18 cellular contexts compared by ENCODE assay signal in the genomic region with DNA sequence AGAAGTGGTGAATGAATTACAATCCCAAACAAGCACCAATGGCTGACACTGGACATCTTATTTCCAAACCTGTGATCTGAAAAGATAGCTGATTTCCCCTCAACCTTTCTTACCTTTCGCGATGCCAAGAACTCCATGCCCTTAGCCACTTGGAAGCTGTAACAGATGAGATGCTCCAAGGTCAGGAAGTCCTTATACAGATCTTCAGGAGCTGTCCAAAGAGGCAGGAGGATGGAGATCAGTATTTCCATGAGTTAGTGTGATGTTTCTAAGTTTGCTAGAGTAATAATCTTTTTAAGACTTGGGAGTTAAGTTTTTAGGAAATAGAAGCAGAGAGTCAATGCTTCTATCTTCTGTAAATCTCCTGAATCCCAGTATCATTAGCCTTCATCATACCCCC. TPM values are rescaled to one million over a fixed set of nuclear protein-coding genes. Genes with fewer than 3 reads are reported as not detected.
DNase-seq lines count a peak whose midpoint lies in the region; ATAC-seq, FAIRE-seq and TF ChIP-seq lines count a peak whose summit lies in the region.
"Had no signal": no experiment of that assay in that cellular context is flagged by ENCODE, and none has a peak within 500 bp of the region (broad histone marks: within the 10 kb centered on the region; RNA-seq: fewer than 3 reads in every experiment).

No MANE protein-coding gene starts in this region.

- no peak overlapping the region for H3K18ac ChIP-seq in H1 (ENCODE audit: extremely low read depth, low read length)

- H3K27ac ChIP-seq in BLaER1, result no peak overlapping the region
- no peak overlapping the region; a peak in 1 of 22 replicates for H3K27ac ChIP-seq in BLaER1 treated with 17β-estradiol and CSF1 and Interleukin-3, amounts not matched to agents 10 nM and 100 nM
- H3K27ac ChIP-seq in H1 (ENCODE audit: low read depth, low read length), result no peak overlapping the region
- peak overlapping the region; percentile 6 for H3K27ac ChIP-seq in mesodermal cell (ENCODE audit: low read depth, low read length, severe bottlenecking)
- no peak overlapping the region for H3K27ac ChIP-seq in foreskin keratinocyte

- H3K27me3 ChIP-seq in BLaER1, result no peaks in the 10 kb centered on the region
- H3K27me3 ChIP-seq in BLaER1 treated with 17β-estradiol and CSF1 and Interleukin-3, amounts not matched to agents 10 nM and 100 nM, result no peaks in the 10 kb centered on the region
- no peaks in the 10 kb centered on the region for H3K27me3 ChIP-seq in H1 (replicated peaks in 1 of 4; ENCODE audit: control insufficient read depth in 3 of 4, extremely low read depth in 1 of 4, insufficient read depth in 3 of 4, low read length in 3 of 4)
- no peaks in the 10 kb centered on the region for H3K27me3 ChIP-seq in foreskin keratinocyte

- H2BK120ac ChIP-seq in H1 (replicated peaks; ENCODE audit: low read depth, low read length), result no peak overlapping the region

- H3K36me3 ChIP-seq in BLaER1, result no peaks in the 10 kb centered on the region
- no peaks in the 10 kb centered on the region for H3K36me3 ChIP-seq in BLaER1 treated with 17β-estradiol and CSF1 and Interleukin-3, amounts not matched to agents 10 nM and 100 nM
- H3K36me3 ChIP-seq in H1 (ENCODE audit: control insufficient read depth in 2 of 4, insufficient read depth in 4 of 4, low read length in 3 of 4), result peaks cover 44 to 94% (median 88%) of the 10 kb centered on the region in 4 experiments
- H3K36me3 ChIP-seq in mesodermal cell (ENCODE audit: control insufficient read depth, insufficient read depth, low read length), result peaks cover 94% of the 10 kb centered on the region

- H3K9ac ChIP-seq in BLaER1, result no peak overlapping the region
- H3K9ac ChIP-seq in BLaER1 treated with 17β-estradiol and CSF1 and Interleukin-3, amounts not matched to agents 10 nM and 100 nM, result no peak overlapping the region
- no peak overlapping the region for H3K9ac ChIP-seq in H1 (replicated peaks in 1 of 4; ENCODE audit: extremely low read depth in 1 of 4, low read depth in 3 of 4, low read length in 3 of 4)

- no peak overlapping the region for H2AK5ac ChIP-seq in H1 (ENCODE audit: low read depth, low read length)

- H4K91ac ChIP-seq in H1 (replicated peaks; ENCODE audit: insufficient read length, low read length), result no peak overlapping the region

- H3K79me2 ChIP-seq in H1 (ENCODE audit: control insufficient read depth in 1 of 2, insufficient read depth in 2 of 2, low read length in 2 of 2), result no peaks in the 10 kb centered on the region

- H2BK15ac ChIP-seq in H1 (ENCODE audit: low read length), result no peak overlapping the region

- TF ChIP-seq CTCF in H1 (IDR thresholded peaks at IDR 0.05; ENCODE audit: control extremely low read depth in 1 of 3, insufficient read depth in 1 of 3, low read depth in 1 of 3, low read length in 3 of 3), result no peak
- no peak for TF ChIP-seq CTCF in foreskin keratinocyte (conservative IDR thresholded peaks at IDR 0.05)

- H4K20me1 ChIP-seq in BLaER1 (no peaks in the 10 kb centered on the region), H1 (replicated peaks in 1 of 2; ENCODE audit: control insufficient read depth in 1 of 2, insufficient read depth in 2 of 2, low read length in 2 of 2) (no peaks in the 10 kb centered on the region)
- no peaks in the 10 kb centered on the region for H4K20me1 ChIP-seq in BLaER1 treated with 17β-estradiol and CSF1 and Interleukin-3, amounts not matched to agents 10 nM and 100 nM

- no peaks in the 10 kb centered on the region for H3K9me3 ChIP-seq in BLaER1
- H3K9me3 ChIP-seq in BLaER1 treated with 17β-estradiol and CSF1 and Interleukin-3, amounts not matched to agents 10 nM and 100 nM (replicated peaks in 1 of 11), result no peaks in the 10 kb centered on the region
- H3K9me3 ChIP-seq in H1 (ENCODE audit: insufficient read depth in 2 of 2, low read depth in 1 of 2, low read length in 1 of 2), result no peaks in the 10 kb centered on the region
- H3K9me3 ChIP-seq in mesodermal cell (ENCODE audit: control insufficient read depth, low read length), result no peaks in the 10 kb centered on the region

- no peak overlapping the region for H3K14ac ChIP-seq in H1 (ENCODE audit: insufficient read length)

- POLR2A ChIA-PET in H1 (lab: Charles Lee; ENCODE audit: partially characterized antibody), result interaction anchor here (0.5 to 1.7 kb wide), 2 partner anchors 12 to 384 kb away, joined by 3 to 6 read pairs; no protein-coding TSS in a partner anchor

- no peak for TF ChIP-seq RAD21 in H1 (IDR thresholded peaks at IDR 0.05 in 1 of 2, conservative IDR thresholded peaks at IDR 0.05 in 1 of 2; ENCODE audit: low read depth in 2 of 2, low read length in 2 of 2)

- no peak overlapping the region for H2BK5ac ChIP-seq in H1 (ENCODE audit: low read depth, low read length)

- H3K4me1 ChIP-seq in BLaER1, result peaks cover 88% of the 10 kb centered on the region
- peaks cover 0 to 85% (median 55%) of the 10 kb centered on the region in 10 experiments; a peak in 16 of 20 replicates for H3K4me1 ChIP-seq in BLaER1 treated with 17β-estradiol and CSF1 and Interleukin-3, amounts not matched to agents 10 nM and 100 nM
- peaks cover 0 to 3% (median under 1%) of the 10 kb centered on the region in 4 experiments; a peak in 2 of 7 replicates for H3K4me1 ChIP-seq in H1 (replicated peaks in 1 of 4; ENCODE audit: control insufficient read depth in 3 of 4, insufficient read depth in 4 of 4, low read length in 3 of 4)
- peaks cover 6% of the 10 kb centered on the region for H3K4me1 ChIP-seq in mesodermal cell (ENCODE audit: control insufficient read depth, insufficient read depth, low read length, poor library complexity, severe bottlenecking)
- H3K4me1 ChIP-seq in foreskin keratinocyte, result no peaks in the 10 kb centered on the region

- DNase-seq in H1 (ENCODE audit: low read depth in 1 of 2, low spot score in 2 of 2) (no peak), foreskin keratinocyte (no peak)
- DNase-seq: Calu3; CD4-positive, alpha-beta memory T cell; COR-L47; GF-D8; GOT3; H9 had no signal

- no peak overlapping the region for H2AFZ ChIP-seq in H1 (ENCODE audit: low read length)

- H4K5ac ChIP-seq in H1 (ENCODE audit: insufficient read length, low read depth, low read length), result no peak overlapping the region

- no peak overlapping the region for H3K56ac ChIP-seq in H1 (replicated peaks; ENCODE audit: insufficient read length, low read depth, low read length)

- H3K4me3 ChIP-seq in BLaER1 (no peak overlapping the region), H1 (ENCODE audit: extremely low read depth in 1 of 4, insufficient read depth in 2 of 4, low read depth in 3 of 4, low read length in 4 of 4) (no peak overlapping the region), mesodermal cell (ENCODE audit: extremely low read depth, insufficient read depth, low read length, poor library complexity, severe bottlenecking) (no peak overlapping the region)
- no peak overlapping the region for H3K4me3 ChIP-seq in BLaER1 treated with 17β-estradiol and CSF1 and Interleukin-3, amounts not matched to agents 10 nM and 100 nM

- TF ChIP-seq POLR2A in H1 (IDR thresholded peaks at IDR 0.05; ENCODE audit: control extremely low read depth in 1 of 2, low read depth in 2 of 2, low read length in 2 of 2), result no peak

- no peak overlapping the region for H2BK12ac ChIP-seq in H1 (ENCODE audit: low read depth, low read length)

- TF ChIP-seq EP300 in H1 (IDR thresholded peaks at IDR 0.05; ENCODE audit: borderline replicate concordance in 1 of 2, low read depth in 2 of 2, low read length in 2 of 2), result no peak

- H3K4me2 ChIP-seq in BLaER1 (peak overlapping the region; percentile 60), H1 (ENCODE audit: insufficient read depth in 1 of 2, low read depth in 2 of 2, low read length in 2 of 2) (no peak overlapping the region)
- H3K4me2 ChIP-seq in BLaER1 treated with 17β-estradiol and CSF1 and Interleukin-3, amounts not matched to agents 10 nM and 100 nM, result peak overlapping the region in 8 of 11 experiments; percentile 21 to 80 (median 56); a peak in 14 of 22 replicates

- no peak overlapping the region for H2BK20ac ChIP-seq in H1 (ENCODE audit: low read length)

- WGBS in H1 (ENCODE audit: extremely low coverage in 1 of 2, insufficient coverage in 1 of 2, insufficient read length in 1 of 2, insufficient replicate concordance in 2 of 2, low coverage in 1 of 2, low lambda C conversion rate in 2 of 2, missing lambda C conversion rate in 1 of 2), 2 experiments, result 88% methylated on average over 2 of the region's 2 CpGs; no CpG with 5 or more reads in 1 of the 2 experiments
- WGBS in mesodermal cell (ENCODE audit: insufficient coverage in 2 of 2), 2 experiments, result 90 to 94% methylated on average over 2 of the region's 2 CpGs

- no peak overlapping the region for H3K4ac ChIP-seq in H1 (replicated peaks; ENCODE audit: insufficient read length, low read depth, low read length)

- no peaks in the 10 kb centered on the region for H3K23me2 ChIP-seq in H1 (ENCODE audit: low read depth, low read length)

- H3K23ac ChIP-seq in H1 (ENCODE audit: insufficient read length), result no peak overlapping the region

- FAIRE-seq in H1 (lab: Jason Lieb, UNC), result peak; percentile 7
- FAIRE-seq: GM12891, GM18507 had no signal

- no peak overlapping the region for H4K8ac ChIP-seq in H1 (ENCODE audit: extremely low read depth, insufficient read depth, low read length)

- H3K79me1 ChIP-seq in H1 (ENCODE audit: low read depth, low read length), result no peaks in the 10 kb centered on the region

- no peak for ATAC-seq in foreskin keratinocyte
- no peak for ATAC-seq in GM19395 (IDR thresholded peaks at IDR 0.05; ENCODE audit: unreplicated experiment)
- ATAC-seq: HCT116 had no signal

- CTCF ChIA-PET in H1 (lab: Charles Lee; ENCODE audit: partially characterized antibody), result interaction anchor here (0.8 to 1.6 kb wide), 4 partner anchors 84 to 229 kb away, joined by 3 to 5 read pairs (median 4); no protein-coding TSS in a partner anchor

TF ChIP-seq in H1, 55 proteins besides CTCF, POLR2A, EP300 and RAD21 (continues in another document):
- TF ChIP-seq CEBPB (IDR thresholded peaks at IDR 0.05; ENCODE audit: low read depth, low read length) (no peak), NRF1 (IDR thresholded peaks at IDR 0.05; ENCODE audit: low read depth, low read length) (no peak), EZH2 (IDR thresholded peaks at IDR 0.05; ENCODE audit: low read depth, low read length, severe bottlenecking) (no peak), JUN (IDR thresholded peaks at IDR 0.05; ENCODE audit: low read depth, low read length) (no peak)

RNA-seq across cellular contexts. Expression of gene KDR, which starts 32.9 kb away (rescaled TPM):
- total RNA-seq in H1 (2021; fragmentation: NEBNext Ultra II Directional; extraction: Animal tissue kit (Norgen Biotek cat#: 25700)), result 98.1 and 106 TPM in 2 replicates
- polyA plus RNA-seq in H1 (2011; rRNA removed) (29.1 and 69.3 TPM in 2 replicates), foreskin keratinocyte (not detected in 2 replicates)
- polyA plus RNA-seq in H1 (2011; cell fraction: cytosol; rRNA removed), result 48.9 TPM
- 50.2 TPM for polyA plus RNA-seq in H1 (2011; cell fraction: nucleus; rRNA removed)
- polyA plus RNA-seq in H1 (2012, experiment 1 of 2), result 94.9 to 122 TPM (median 103 TPM) in 4 replicates
- polyA plus RNA-seq in H1 (2012, experiment 2 of 2), result 6.2 TPM
- 212 TPM for polyA plus RNA-seq in H1 (2013, experiment 1 of 2)
- polyA plus RNA-seq in H1 (2013, experiment 2 of 2), result 178 TPM
- polyA minus RNA-seq in H1 (2011; rRNA and poly(A)+ RNA removed), result 140 and 291 TPM in 2 replicates
- polyA minus RNA-seq in H1 (2011; cell fraction: cytosol; rRNA and poly(A)+ RNA removed), result 70.8 TPM
- polyA minus RNA-seq in H1 (2011; cell fraction: nucleus; rRNA and poly(A)+ RNA removed), result 87.0 TPM
- polyA plus RNA-seq in mesodermal cell (2013, experiment 1 of 2), result 365 TPM
- 313 TPM for polyA plus RNA-seq in mesodermal cell (2013, experiment 2 of 2)
- not detected in 2 replicates for total RNA-seq in foreskin keratinocyte
- total RNA-seq: CD4-positive, alpha-beta memory T cell; G401 had no signal
- polyA plus RNA-seq: BJ; CD14-positive monocyte; CD4-positive, alpha-beta memory T cell had no signal

Comparison
In these comparisons a context has a peak if more than half of its experiments do, and no peak if none do; other contexts are left out.
1. H3K4me2 ChIP-seq: peak in BLaER1 (single experiment) and BLaER1 treated with 17β-estradiol and CSF1 and Interleukin-3, amounts not matched to agents 10 nM and 100 nM (8 of 11); none in H1 (0 of 2).
2. RNA of gene KDR, which starts 32.9 kb away (total RNA-seq): 98.1 to 106 TPM in H1; not detected in foreskin keratinocyte; every median in the first group is over 10 times any median in the second.